Comparison of ENCODE assay signal across 1 cellular context in the genomic region with DNA sequence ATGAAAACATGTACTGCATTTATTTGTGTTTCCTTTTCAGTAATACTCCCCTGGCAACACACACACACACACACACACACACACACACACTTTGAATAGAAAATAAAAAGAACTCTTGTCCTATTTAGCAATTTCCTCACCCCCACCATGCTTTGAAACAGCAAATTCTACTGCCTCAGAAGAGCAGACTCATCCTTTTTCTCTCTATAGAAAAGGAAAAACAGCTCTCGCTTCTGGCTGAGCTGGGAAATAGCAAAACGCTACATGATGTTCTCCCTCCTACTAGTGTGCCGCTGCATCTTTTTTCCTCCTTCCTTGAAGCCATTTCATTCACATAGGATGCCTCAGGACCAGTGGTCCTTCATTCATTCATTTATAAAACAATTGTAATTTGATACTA.
TF ChIP-seq lines count a peak whose summit lies in the region.

No MANE protein-coding gene starts in this region.

TF ChIP-seq in GM23338, 12 proteins besides CTCF, POLR2A, EP300 and RAD21 (continued from another document):
- TF ChIP-seq, protein P1, sequence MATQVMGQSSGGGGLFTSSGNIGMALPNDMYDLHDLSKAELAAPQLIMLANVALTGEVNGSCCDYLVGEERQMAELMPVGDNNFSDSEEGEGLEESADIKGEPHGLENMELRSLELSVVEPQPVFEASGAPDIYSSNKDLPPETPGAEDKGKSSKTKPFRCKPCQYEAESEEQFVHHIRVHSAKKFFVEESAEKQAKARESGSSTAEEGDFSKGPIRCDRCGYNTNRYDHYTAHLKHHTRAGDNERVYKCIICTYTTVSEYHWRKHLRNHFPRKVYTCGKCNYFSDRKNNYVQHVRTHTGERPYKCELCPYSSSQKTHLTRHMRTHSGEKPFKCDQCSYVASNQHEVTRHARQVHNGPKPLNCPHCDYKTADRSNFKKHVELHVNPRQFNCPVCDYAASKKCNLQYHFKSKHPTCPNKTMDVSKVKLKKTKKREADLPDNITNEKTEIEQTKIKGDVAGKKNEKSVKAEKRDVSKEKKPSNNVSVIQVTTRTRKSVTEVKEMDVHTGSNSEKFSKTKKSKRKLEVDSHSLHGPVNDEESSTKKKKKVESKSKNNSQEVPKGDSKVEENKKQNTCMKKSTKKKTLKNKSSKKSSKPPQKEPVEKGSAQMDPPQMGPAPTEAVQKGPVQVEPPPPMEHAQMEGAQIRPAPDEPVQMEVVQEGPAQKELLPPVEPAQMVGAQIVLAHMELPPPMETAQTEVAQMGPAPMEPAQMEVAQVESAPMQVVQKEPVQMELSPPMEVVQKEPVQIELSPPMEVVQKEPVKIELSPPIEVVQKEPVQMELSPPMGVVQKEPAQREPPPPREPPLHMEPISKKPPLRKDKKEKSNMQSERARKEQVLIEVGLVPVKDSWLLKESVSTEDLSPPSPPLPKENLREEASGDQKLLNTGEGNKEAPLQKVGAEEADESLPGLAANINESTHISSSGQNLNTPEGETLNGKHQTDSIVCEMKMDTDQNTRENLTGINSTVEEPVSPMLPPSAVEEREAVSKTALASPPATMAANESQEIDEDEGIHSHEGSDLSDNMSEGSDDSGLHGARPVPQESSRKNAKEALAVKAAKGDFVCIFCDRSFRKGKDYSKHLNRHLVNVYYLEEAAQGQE (IDR thresholded peaks at IDR 0.05; ENCODE audit: unreplicated experiment) = no peak
- TF ChIP-seq POLR2AphosphoS5 (IDR thresholded peaks at IDR 0.05; ENCODE audit: low read depth) = no peak
TF ChIP-seq in GM23338: peak in this region for 0.
